16 cellular contexts compared by ENCODE assay signal in genomic region chr17:65627108-65627507, GRCh38.
DNase-seq lines count a peak whose midpoint lies in the region; ATAC-seq, FAIRE-seq and TF ChIP-seq lines count a peak whose summit lies in the region.
"Had no signal": no experiment of that assay in that cellular context is flagged by ENCODE, and none has a peak within 500 bp of the region (broad histone marks: within the 10 kb centered on the region; RNA-seq: fewer than 3 reads in every experiment).

No MANE protein-coding gene starts in this region.

- H4K20me1 ChIP-seq in H1 (replicated peaks in 1 of 2; ENCODE audit: control insufficient read depth in 1 of 2, insufficient read depth in 2 of 2, low read length in 2 of 2) = no peaks in the 10 kb centered on the region

- no peak overlapping the region for H2AFZ ChIP-seq in H1 (ENCODE audit: low read length)

- no peak overlapping the region for H3K4ac ChIP-seq in H1 (replicated peaks; ENCODE audit: insufficient read length, low read depth, low read length)

- no peak overlapping the region for H2BK20ac ChIP-seq in H1 (ENCODE audit: low read length)

- no peak overlapping the region for H2BK5ac ChIP-seq in H1 (ENCODE audit: low read depth, low read length)

- no peak overlapping the region for H2BK15ac ChIP-seq in H1 (ENCODE audit: low read length)

- TF ChIP-seq CTCF in H1 (IDR thresholded peaks at IDR 0.05; ENCODE audit: control extremely low read depth in 1 of 3, insufficient read depth in 1 of 3, low read depth in 1 of 3, low read length in 3 of 3) (no peak), GM20000 (IDR thresholded peaks at IDR 0.05; ENCODE audit: extremely low read depth, missing control alignments) (no peak)

- no peaks in the 10 kb centered on the region for H3K23me2 ChIP-seq in H1 (ENCODE audit: low read depth, low read length)

- H3K36me3 ChIP-seq in H1 (ENCODE audit: control insufficient read depth in 2 of 4, insufficient read depth in 4 of 4, low read length in 3 of 4) = no peaks in the 10 kb centered on the region
- H3K36me3 ChIP-seq in small intestine (ENCODE audit: control insufficient read depth in 2 of 2, insufficient read depth in 2 of 2, low read length in 2 of 2) = no peaks in the 10 kb centered on the region

- CTCF ChIA-PET in H1 (lab: Charles Lee; ENCODE audit: partially characterized antibody) = no interaction called here

- H3K18ac ChIP-seq in H1 (ENCODE audit: extremely low read depth, low read length) = peak overlapping the region; percentile 60

- no peak overlapping the region for H4K5ac ChIP-seq in H1 (ENCODE audit: insufficient read length, low read depth, low read length)

- POLR2A ChIA-PET in H1 (lab: Charles Lee; ENCODE audit: partially characterized antibody) = no interaction called here

- H3K9me3 ChIP-seq in H1 (ENCODE audit: insufficient read depth in 2 of 2, low read depth in 1 of 2, low read length in 1 of 2) (no peaks in the 10 kb centered on the region), small intestine (ENCODE audit: control insufficient read depth, low read depth) (no peaks in the 10 kb centered on the region)
- H3K9me3 ChIP-seq: SJCRH30 had no signal

- H3K4me1 ChIP-seq in H1 (replicated peaks in 1 of 4; ENCODE audit: control insufficient read depth in 3 of 4, insufficient read depth in 4 of 4, low read length in 3 of 4) = peaks cover 0 to 7% (median 2%) of the 10 kb centered on the region in 4 experiments; a peak in 3 of 7 replicates
- peaks cover 0 to 3% of the 10 kb centered on the region in 2 donors for H3K4me1 ChIP-seq in small intestine (ENCODE audit: control insufficient read depth in 2 of 2, insufficient read depth in 1 of 2, low read depth in 1 of 2, low read length in 1 of 2)

- no peak for FAIRE-seq in H1 (lab: Jason Lieb, UNC)
- FAIRE-seq in small intestine (lab: Jason Lieb, UNC) = no peak
- FAIRE-seq: A204.1, D721Med had no signal

- H3K9ac ChIP-seq in H1 (replicated peaks in 1 of 4; ENCODE audit: extremely low read depth in 1 of 4, low read depth in 3 of 4, low read length in 3 of 4) = no peak overlapping the region

- no peak overlapping the region for H2AK5ac ChIP-seq in H1 (ENCODE audit: low read depth, low read length)

- H3K23ac ChIP-seq in H1 (ENCODE audit: insufficient read length) = no peak overlapping the region

- no peak overlapping the region for H2BK120ac ChIP-seq in H1 (replicated peaks; ENCODE audit: low read depth, low read length)

- H4K91ac ChIP-seq in H1 (replicated peaks; ENCODE audit: insufficient read length, low read length) = no peak overlapping the region

- TF ChIP-seq POLR2A in H1 (IDR thresholded peaks at IDR 0.05; ENCODE audit: control extremely low read depth in 1 of 2, low read depth in 2 of 2, low read length in 2 of 2) = no peak

- no peak overlapping the region; the same call in 1 of the 2 replicates for H2BK12ac ChIP-seq in H1 (ENCODE audit: low read depth, low read length)

- H3K79me1 ChIP-seq in H1 (ENCODE audit: low read depth, low read length) = no peaks in the 10 kb centered on the region

- no peaks in the 10 kb centered on the region for H3K79me2 ChIP-seq in H1 (ENCODE audit: control insufficient read depth in 1 of 2, insufficient read depth in 2 of 2, low read length in 2 of 2)

- H3K27ac ChIP-seq in H1 (ENCODE audit: low read depth, low read length) = no peak overlapping the region
- no peak overlapping the region for H3K27ac ChIP-seq in small intestine (ENCODE audit: low read depth in 1 of 2, low read length in 1 of 2)

- no peak overlapping the region for H3K56ac ChIP-seq in H1 (replicated peaks; ENCODE audit: insufficient read length, low read depth, low read length)

- H3K4me3 ChIP-seq in H1 (ENCODE audit: extremely low read depth in 1 of 4, insufficient read depth in 2 of 4, low read depth in 3 of 4, low read length in 4 of 4) = no peak overlapping the region
- no peak overlapping the region for H3K4me3 ChIP-seq in small intestine (ENCODE audit: low read depth in 1 of 2, low read length in 2 of 2)
- H3K4me3 ChIP-seq: SJCRH30 had no signal

- H4K8ac ChIP-seq in H1 (ENCODE audit: extremely low read depth, insufficient read depth, low read length) = no peak overlapping the region

- peak; percentile 7 for DNase-seq in NCI-H748 (lab: John Stamatoyannopoulos, UW; ENCODE audit: unreplicated experiment)
- no peak for DNase-seq in NCI-H748 treated with DMSO at 0.1 percent for 48 hours (lab: John Stamatoyannopoulos, UW)
- DNase-seq in HT-29 (ENCODE audit: low spot score) = peak; percentile 49
- DNase-seq in H1 (ENCODE audit: low read depth in 1 of 2, low spot score in 2 of 2) = no peak
- peak; percentile 63 for DNase-seq in small intestine
- no peak for DNase-seq in NCI-H524 treated with DMSO at 0.1 percent for 48 hours (lab: John Stamatoyannopoulos, UW)
- DNase-seq in GM20000 (ENCODE audit: low spot score) = no peak
- DNase-seq: DMS79 treated with DMSO at 0.1 percent for 48 hours, GOT3, NCI-H2029 treated with DMSO at 0.1 percent for 48 hours, NCI-H2171, NCI-H526 treated with DMSO at 0.1 percent for 48 hours, SJCRH30 had no signal

- no peak for TF ChIP-seq RAD21 in H1 (IDR thresholded peaks at IDR 0.05 in 1 of 2, conservative IDR thresholded peaks at IDR 0.05 in 1 of 2; ENCODE audit: low read depth in 2 of 2, low read length in 2 of 2)

- no peak overlapping the region for H3K4me2 ChIP-seq in H1 (ENCODE audit: insufficient read depth in 1 of 2, low read depth in 2 of 2, low read length in 2 of 2)

- WGBS in H1 (ENCODE audit: extremely low coverage in 1 of 2, insufficient coverage in 1 of 2, insufficient read length in 1 of 2, insufficient replicate concordance in 2 of 2, low coverage in 1 of 2, low lambda C conversion rate in 2 of 2, missing lambda C conversion rate in 1 of 2), 2 experiments = 83% methylated on average over 5 of the region's 5 CpGs; no CpG with 5 or more reads in 1 of the 2 experiments
- WGBS in small intestine, 3 donors = 27 to 73% (median 43%) methylated on average over 5 of the region's 5 CpGs

- ATAC-seq in HG03378 (IDR thresholded peaks at IDR 0.05; ENCODE audit: unreplicated experiment) = no peak

- no peak overlapping the region for H3K14ac ChIP-seq in H1 (ENCODE audit: insufficient read length)

- no peaks in the 10 kb centered on the region for H3K27me3 ChIP-seq in H1 (replicated peaks in 1 of 4; ENCODE audit: control insufficient read depth in 3 of 4, extremely low read depth in 1 of 4, insufficient read depth in 3 of 4, low read length in 3 of 4)
- H3K27me3 ChIP-seq in small intestine (ENCODE audit: control insufficient read depth in 2 of 2, insufficient read depth in 2 of 2, low read length in 2 of 2) = no peaks in the 10 kb centered on the region
- H3K27me3 ChIP-seq: SJCRH30 had no signal

- no peak for TF ChIP-seq EP300 in H1 (IDR thresholded peaks at IDR 0.05; ENCODE audit: borderline replicate concordance in 1 of 2, low read depth in 2 of 2, low read length in 2 of 2)

TF ChIP-seq in H1, 55 proteins besides CTCF, POLR2A, EP300 and RAD21:
- TF ChIP-seq ATF2 (IDR thresholded peaks at IDR 0.05; ENCODE audit: low read length) (no peak), TEAD4 (IDR thresholded peaks at IDR 0.05; ENCODE audit: low read depth, low read length) (no peak), KDM4A (IDR thresholded peaks at IDR 0.05; ENCODE audit: low read depth, low read length, severe bottlenecking) (no peak), TAF7 (optimal IDR thresholded peaks at IDR 0.05; ENCODE audit: borderline replicate concordance, low read depth, low read length) (no peak), SP2 (IDR thresholded peaks at IDR 0.05; ENCODE audit: low read length) (no peak), SP4 (IDR thresholded peaks at IDR 0.05; ENCODE audit: low read length) (no peak), POLR2AphosphoS5 (IDR thresholded peaks at IDR 0.05; ENCODE audit: low read depth, low read length) (no peak), SIRT6 (IDR thresholded peaks at IDR 0.05; ENCODE audit: low read length) (no peak), SUZ12 (IDR thresholded peaks at IDR 0.05; ENCODE audit: low read length) (no peak), CBX8 (IDR thresholded peaks at IDR 0.05; ENCODE audit: borderline replicate concordance, low read depth, low read length) (no peak), JUND (IDR thresholded peaks at IDR 0.05; ENCODE audit: low read length) (no peak), RFX5 (IDR thresholded peaks at IDR 0.05; ENCODE audit: borderline replicate concordance, low read depth, low read length) (no peak), HDAC2 (IDR thresholded peaks at IDR 0.05; ENCODE audit: borderline replicate concordance in 1 of 2, low read depth in 2 of 2, low read length in 2 of 2) (no peak)

Comparison
In these comparisons a context has a peak if more than half of its experiments do, and no peak if none do; other contexts are left out.
1. DNase-seq: peak in NCI-H748 (single experiment), HT-29 (single experiment) and small intestine (single experiment); none in NCI-H748 treated with DMSO at 0.1 percent for 48 hours (single experiment), H1 (0 of 2), NCI-H524 treated with DMSO at 0.1 percent for 48 hours (single experiment) and GM20000 (single experiment).